Comparison of ENCODE assay signal across 20 cellular contexts in the genomic region with DNA sequence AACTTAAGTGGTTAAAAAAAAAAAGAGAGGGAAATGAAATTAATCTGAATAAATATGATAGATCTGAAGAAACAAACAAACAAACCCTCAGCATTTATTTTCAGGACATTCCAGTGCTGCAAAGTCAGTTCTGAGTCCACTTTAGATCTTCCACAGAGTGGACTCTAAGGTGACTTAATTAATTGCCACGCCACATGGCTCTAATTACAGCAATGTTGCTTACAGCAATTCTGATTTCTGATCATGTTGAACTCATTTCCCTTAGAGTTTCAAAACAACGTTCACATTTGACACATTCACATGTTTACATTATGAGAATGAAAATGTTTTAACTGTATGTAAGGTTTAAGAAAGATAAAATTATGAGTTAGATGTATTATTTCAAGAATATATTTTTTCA. TPM values are rescaled to one million over a fixed set of nuclear protein-coding genes. Genes with fewer than 3 reads are reported as not detected.
DNase-seq lines count a peak whose midpoint lies in the region; ATAC-seq and TF ChIP-seq lines count a peak whose summit lies in the region.
"Had no signal": no experiment of that assay in that cellular context is flagged by ENCODE, and none has a peak within 500 bp of the region (broad histone marks: within the 10 kb centered on the region; RNA-seq: fewer than 3 reads in every experiment).

No MANE protein-coding gene starts in this region.

- H3K4me1 Mint-ChIP-seq in HFFc6 (ENCODE audit: low read depth): peaks cover 79% of the 10 kb centered on the region
- H3K4me1 Mint-ChIP-seq: activated CD4-positive, alpha-beta T cell treated with anti-CD3 and anti-CD28 coated beads, Interleukin-2, amount 10 ng/mL, durations not matched to agents 7 days and 5 days; neural progenitor cell had no signal

- peaks cover 23% of the 10 kb centered on the region for H3K4me1 ChIP-seq in skeletal muscle satellite cell (ENCODE audit: control insufficient read depth, insufficient read depth, low read length)
- H3K4me1 ChIP-seq: neural progenitor cell, testis had no signal

- peak overlapping the region; percentile 95 for H3K27ac Mint-ChIP-seq in HFFc6
- H3K27ac Mint-ChIP-seq: activated CD4-positive, alpha-beta T cell treated with anti-CD3 and anti-CD28 coated beads, Interleukin-2, amount 10 ng/mL, durations not matched to agents 7 days and 5 days; CD8-positive, alpha-beta T cell; neural progenitor cell had no signal

- TF ChIP-seq CTCF in HFFc6 (IDR thresholded peaks at IDR 0.05) (no peak), foreskin fibroblast (IDR thresholded peaks at IDR 0.05; ENCODE audit: low read depth, low read length) (no peak)

- H3K27me3 Mint-ChIP-seq in HFFc6 (ENCODE audit: insufficient read depth): no peaks in the 10 kb centered on the region; the same call in 1 of the 2 replicates

- no peaks in the 10 kb centered on the region for H3K36me3 ChIP-seq in skeletal muscle satellite cell (ENCODE audit: insufficient read depth, low read length)
- H3K36me3 ChIP-seq: neural progenitor cell had no signal

- peak overlapping the region; percentile 78 for H3K4me3 Mint-ChIP-seq in HFFc6
- H3K4me3 Mint-ChIP-seq: activated CD4-positive, alpha-beta T cell treated with anti-CD3 and anti-CD28 coated beads, Interleukin-2, amount 10 ng/mL, durations not matched to agents 7 days and 5 days; CD8-positive, alpha-beta T cell; neural progenitor cell had no signal

- ATAC-seq in SK-N-SH treated with all-trans-retinoic acid at 6 μM for 48 hours (peak; percentile 6; the same call in 1 of the 3 replicates), GM18511 (IDR thresholded peaks at IDR 0.05; ENCODE audit: unreplicated experiment) (no peak)
- ATAC-seq: CD8-positive, alpha-beta T cell had no signal

- no peak overlapping the region for H3K4me3 ChIP-seq in foreskin fibroblast (ENCODE audit: low read depth in 1 of 2, low read length in 2 of 2)
- no peak overlapping the region for H3K4me3 ChIP-seq in skeletal muscle satellite cell (ENCODE audit: low read length)
- H3K4me3 ChIP-seq: neural progenitor cell, testis had no signal

- no peaks in the 10 kb centered on the region for H3K27me3 ChIP-seq in skeletal muscle satellite cell (ENCODE audit: control insufficient read depth, insufficient read depth, low read length)
- H3K27me3 ChIP-seq: neural progenitor cell, testis had no signal

- no peaks in the 10 kb centered on the region for H3K9me3 Mint-ChIP-seq in HFFc6
- H3K9me3 Mint-ChIP-seq: activated CD4-positive, alpha-beta T cell treated with anti-CD3 and anti-CD28 coated beads, Interleukin-2, amount 10 ng/mL, durations not matched to agents 7 days and 5 days; CD8-positive, alpha-beta T cell; neural progenitor cell had no signal

- H3K4me2 ChIP-seq in skeletal muscle satellite cell (ENCODE audit: low read length): peak overlapping the region; percentile 68
- H3K4me2 ChIP-seq: neural progenitor cell had no signal

- peak overlapping the region; percentile 70 for H3K9ac ChIP-seq in skeletal muscle satellite cell (ENCODE audit: low read depth, low read length)
- H3K9ac ChIP-seq: neural progenitor cell had no signal

- DNase-seq in HFFc6: no peak
- DNase-seq in foreskin fibroblast: peak; percentile 45 to 69
- DNase-seq in COR-L47 (lab: John Stamatoyannopoulos, UW): no peak
- no peak for DNase-seq in COLO829 (ENCODE audit: low spot score)
- no peak for DNase-seq in activated CD4-positive, alpha-beta T cell treated with anti-CD3 and anti-CD28 coated beads, Interleukin-2, amount 50 U/mL, for 1 hour
- DNase-seq: activated CD4-positive, alpha-beta T cell treated with anti-CD3 and anti-CD28 coated beads, Interleukin-2, amount 10 ng/mL, durations not matched to agents 7 days and 5 days; activated gamma-delta T cell treated with Interleukin-2 at 50 U/mL for 16 hours; CD8-positive, alpha-beta T cell; central memory CD4-positive, alpha-beta T cell; DMS79; effector memory CD4-positive, alpha-beta T cell; midbrain; NCI-H1105 treated with DMSO at 0.1 percent for 48 hours; NCI-H510A; T-helper 1 cell; testis had no signal

- peaks cover 17% of the 10 kb centered on the region; the same call in 1 of the 2 replicates for H3K36me3 Mint-ChIP-seq in HFFc6 (ENCODE audit: low read depth)
- H3K36me3 Mint-ChIP-seq: CD8-positive, alpha-beta T cell; neural progenitor cell had no signal

- H3K9me3 ChIP-seq in skeletal muscle satellite cell (replicated peaks; ENCODE audit: low read length): no peaks in the 10 kb centered on the region
- H3K9me3 ChIP-seq: testis had no signal

TF ChIP-seq in SK-N-SH treated with all-trans-retinoic acid at 6 μM for 48 hours, 23 proteins besides CTCF, POLR2A, EP300 and RAD21:
- TF ChIP-seq ZC3H10 (CRISPR knock-in tag; IDR thresholded peaks at IDR 0.05): 0 out of 2 replicates have a peak, but pooled peaks have one; percentile 10
- TF ChIP-seq PPARA (CRISPR knock-in tag; IDR thresholded peaks at IDR 0.05; ENCODE audit: borderline replicate concordance): no peak

RNA-seq across cellular contexts. Expression of gene RASGRP3, which starts 38.6 kb away (rescaled TPM):
- total RNA-seq in HFFc6 (2021; fragmentation: NEBNext Ultra II Directional; extraction: Animal tissue kit (Norgen Biotek cat#: 25700)): 1 to 10 TPM; 1.7 to 4.6 (median 3.0) TPM
- 0.25 and 1.1 TPM in 2 replicates for total RNA-seq in skeletal muscle satellite cell (2012; rRNA removed)

Comparison
In these comparisons a context has a peak if more than half of its experiments do, and no peak if none do; other contexts are left out.
1. DNase-seq: peak in foreskin fibroblast (2 of 2); none in HFFc6 (single experiment), COR-L47 (single experiment), COLO829 (single experiment) and activated CD4-positive, alpha-beta T cell treated with anti-CD3 and anti-CD28 coated beads, Interleukin-2, amount 50 U/mL, for 1 hour (single experiment).